In genomic region chr2:74945783-74946165, GRCh38 we compare ENCODE assay signal across 16 cellular contexts. TPM values are rescaled to one million over a fixed set of nuclear protein-coding genes. Genes with fewer than 3 reads are reported as not detected.
DNase-seq lines count a peak whose midpoint lies in the region; ATAC-seq and TF ChIP-seq lines count a peak whose summit lies in the region.
"Had no signal": no experiment of that assay in that cellular context is flagged by ENCODE, and none has a peak within 500 bp of the region (broad histone marks: within the 10 kb centered on the region; RNA-seq: fewer than 3 reads in every experiment).

No MANE protein-coding gene starts in this region.

- H3K9me3 ChIP-seq in smooth muscle cell (replicated peaks; ENCODE audit: low read depth), result no peaks in the 10 kb centered on the region
- no peaks in the 10 kb centered on the region for H3K9me3 ChIP-seq in upper lobe of left lung

- no peaks in the 10 kb centered on the region for H3K4me1 ChIP-seq in smooth muscle cell (ENCODE audit: low read depth)
- H3K4me1 ChIP-seq in upper lobe of left lung, result no peaks in the 10 kb centered on the region
- H3K4me1 ChIP-seq: SJCRH30 had no signal

- H3K4me3 Mint-ChIP-seq in HFFc6, result peak overlapping the region; percentile 4; the same call in 1 of the 2 replicates
- H3K4me3 Mint-ChIP-seq: CD8-positive, alpha-beta memory T cell had no signal

- no peak overlapping the region for H3K4me3 ChIP-seq in smooth muscle cell
- no peak overlapping the region for H3K4me3 ChIP-seq in upper lobe of left lung
- H3K4me3 ChIP-seq: BLaER1 treated with 17β-estradiol and CSF1 and Interleukin-3, amounts not matched to agents 10 nM and 100 nM; SJCRH30 had no signal

- H3K4me1 Mint-ChIP-seq in HFFc6 (ENCODE audit: low read depth), result peaks cover 27% of the 10 kb centered on the region

- no peak overlapping the region for H3K4me2 ChIP-seq in smooth muscle cell

- peak overlapping the region; percentile 20; the same call in 1 of the 2 replicates for H3K27ac Mint-ChIP-seq in HFFc6
- H3K27ac Mint-ChIP-seq: CD8-positive, alpha-beta memory T cell had no signal

- no peak for TF ChIP-seq EP300 in upper lobe of left lung (IDR thresholded peaks at IDR 0.05)

- H3K79me2 ChIP-seq in smooth muscle cell (ENCODE audit: low read depth), result no peaks in the 10 kb centered on the region

- ATAC-seq in upper lobe of left lung (ENCODE audit: low FRiP score in 2 of 2) (no peak), esophagus mucosa (no peak)
- ATAC-seq: PC-3 had no signal

- H3K27ac ChIP-seq in smooth muscle cell (ENCODE audit: low read depth), result peak overlapping the region; percentile 47
- H3K27ac ChIP-seq in upper lobe of left lung, result no peak overlapping the region
- H3K27ac ChIP-seq: BLaER1 treated with 17β-estradiol and CSF1 and Interleukin-3, amounts not matched to agents 10 nM and 100 nM; SJCRH30 had no signal

- no peak overlapping the region for H3K9ac ChIP-seq in smooth muscle cell (ENCODE audit: low read depth)
- H3K9ac ChIP-seq: BLaER1 treated with 17β-estradiol and CSF1 and Interleukin-3, amounts not matched to agents 10 nM and 100 nM had no signal

- TF ChIP-seq CTCF in HFFc6 (IDR thresholded peaks at IDR 0.05) (no peak), smooth muscle cell (IDR thresholded peaks at IDR 0.05; ENCODE audit: borderline replicate concordance, insufficient read depth, poor library complexity, severe bottlenecking) (no peak), upper lobe of left lung (IDR thresholded peaks at IDR 0.05) (no peak)

- no peaks in the 10 kb centered on the region for H3F3A ChIP-seq in smooth muscle cell (ENCODE audit: low read depth)

- peaks cover 5% of the 10 kb centered on the region; the same call in 1 of the 2 replicates for H3K27me3 Mint-ChIP-seq in HFFc6 (ENCODE audit: insufficient read depth)

- TF ChIP-seq POLR2A in upper lobe of left lung (IDR thresholded peaks at IDR 0.05), result no peak

- DNase-seq in HFFc6, result no peak
- DNase-seq in OCI-M1 (lab: John Stamatoyannopoulos, UW), result peak; percentile 1
- peak; percentile 46 for DNase-seq in fibroblast of gingiva (ENCODE audit: low read depth)
- no peak for DNase-seq in smooth muscle cell (lab: John Stamatoyannopoulos, UW; ENCODE audit: unreplicated experiment)
- DNase-seq in activated effector memory CD4-positive, alpha-beta T cell treated with Interleukin-2 at 50 U/mL for 16 hours, result no peak
- no peak for DNase-seq in upper lobe of left lung
- DNase-seq: CD8-positive, alpha-beta memory T cell; NCI-H1417 treated with DMSO at 0.1 percent for 48 hours; NCI-H2029 treated with DMSO at 0.1 percent for 48 hours; NCI-H2171 treated with DMSO at 0.1 percent for 48 hours; NCI-H510A; NCI-H774; PC-3; SJCRH30 had no signal

- H3K9me3 Mint-ChIP-seq in HFFc6, result peaks cover 15% of the 10 kb centered on the region; the same call in 1 of the 2 replicates
- H3K9me3 Mint-ChIP-seq: CD8-positive, alpha-beta memory T cell had no signal

- no peak overlapping the region for H2AFZ ChIP-seq in smooth muscle cell (ENCODE audit: low read depth)

- peaks cover 16% of the 10 kb centered on the region; the same call in 1 of the 2 replicates for H3K36me3 Mint-ChIP-seq in HFFc6 (ENCODE audit: low read depth)

- H3K27me3 ChIP-seq in smooth muscle cell (ENCODE audit: low read depth) (no peaks in the 10 kb centered on the region), upper lobe of left lung (no peaks in the 10 kb centered on the region)
- H3K27me3 ChIP-seq: BLaER1 treated with 17β-estradiol and CSF1 and Interleukin-3, amounts not matched to agents 10 nM and 100 nM; SJCRH30 had no signal

- H3K36me3 ChIP-seq in smooth muscle cell (ENCODE audit: low read depth) (no peaks in the 10 kb centered on the region), upper lobe of left lung (no peaks in the 10 kb centered on the region)
- H3K36me3 ChIP-seq: SJCRH30 had no signal

- H4K20me1 ChIP-seq in smooth muscle cell (ENCODE audit: low read depth), result no peaks in the 10 kb centered on the region
- H4K20me1 ChIP-seq: BLaER1 treated with 17β-estradiol and CSF1 and Interleukin-3, amounts not matched to agents 10 nM and 100 nM had no signal

- 53% methylated on average over 1 of the region's 1 CpG for WGBS in smooth muscle cell (ENCODE audit: low lambda C conversion rate)
- 52 to 57% methylated on average over 1 of the region's 1 CpG for WGBS in upper lobe of left lung, 2 donors

RNA-seq across cellular contexts. Expression of gene POLE4, which starts 12.7 kb away (rescaled TPM):
- 100 to 1,000 TPM; 108 to 143 (median 122) TPM for total RNA-seq in HFFc6 (2021; fragmentation: NEBNext Ultra II Directional; extraction: Animal tissue kit (Norgen Biotek cat#: 25700))
- total RNA-seq in smooth muscle cell (21.5 and 30.7 TPM in 2 replicates), upper lobe of left lung (10 to 100 TPM; 26.6 to 79.3 (median 34.0) TPM), esophagus mucosa (42.4 TPM)
- polyA plus RNA-seq in smooth muscle cell, result 149 and 168 TPM in 2 replicates

Comparison
In these comparisons a context has a peak if more than half of its experiments do, and no peak if none do; other contexts are left out.
1. DNase-seq: peak in OCI-M1 (single experiment) and fibroblast of gingiva (single experiment); none in HFFc6 (single experiment), smooth muscle cell (single experiment), activated effector memory CD4-positive, alpha-beta T cell treated with Interleukin-2 at 50 U/mL for 16 hours (single experiment) and upper lobe of left lung (0 of 2).